In the genomic region with DNA sequence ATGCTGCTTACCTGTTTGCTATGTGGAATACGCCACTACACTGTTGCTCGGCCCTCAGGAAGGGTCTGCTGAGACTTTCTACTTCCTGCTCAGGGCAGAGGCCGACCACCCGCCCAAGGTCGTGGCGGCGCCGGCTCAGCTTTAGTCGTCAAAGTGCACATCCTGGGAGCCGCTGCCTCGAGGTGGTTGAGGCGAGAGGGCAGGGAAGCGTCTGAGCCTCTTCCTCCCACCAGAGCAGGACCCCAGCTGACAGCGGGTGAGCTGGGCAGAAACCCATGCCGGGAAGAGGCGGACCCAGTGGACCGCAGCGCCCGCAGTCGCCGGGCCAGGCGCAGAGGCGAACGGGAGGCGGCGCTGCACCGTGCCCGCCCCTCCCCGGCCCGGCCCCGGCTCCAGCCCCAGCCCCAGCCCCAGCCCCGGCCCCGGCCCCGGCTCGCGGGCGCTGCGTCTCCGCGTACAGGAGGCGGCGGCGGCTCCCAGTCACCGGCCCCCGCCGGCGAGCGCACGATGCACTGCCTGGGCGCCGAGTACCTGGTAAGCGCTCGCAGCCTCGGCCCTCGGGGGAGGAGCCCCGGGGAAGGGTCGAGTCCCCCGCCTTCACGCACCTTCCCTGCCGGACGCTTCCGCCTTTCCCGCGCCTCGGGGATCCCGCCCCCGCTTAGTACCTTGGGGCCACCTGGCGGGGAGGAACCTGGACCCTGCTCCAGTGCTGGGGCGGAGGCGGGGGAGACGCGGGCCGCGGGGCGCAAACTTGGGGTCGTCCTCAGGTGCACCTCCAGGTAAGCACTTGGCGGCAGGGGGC, we compare ENCODE assay signal across 2 cellular contexts.
TF ChIP-seq lines count a peak whose summit lies in the region.

A gene with protein sequence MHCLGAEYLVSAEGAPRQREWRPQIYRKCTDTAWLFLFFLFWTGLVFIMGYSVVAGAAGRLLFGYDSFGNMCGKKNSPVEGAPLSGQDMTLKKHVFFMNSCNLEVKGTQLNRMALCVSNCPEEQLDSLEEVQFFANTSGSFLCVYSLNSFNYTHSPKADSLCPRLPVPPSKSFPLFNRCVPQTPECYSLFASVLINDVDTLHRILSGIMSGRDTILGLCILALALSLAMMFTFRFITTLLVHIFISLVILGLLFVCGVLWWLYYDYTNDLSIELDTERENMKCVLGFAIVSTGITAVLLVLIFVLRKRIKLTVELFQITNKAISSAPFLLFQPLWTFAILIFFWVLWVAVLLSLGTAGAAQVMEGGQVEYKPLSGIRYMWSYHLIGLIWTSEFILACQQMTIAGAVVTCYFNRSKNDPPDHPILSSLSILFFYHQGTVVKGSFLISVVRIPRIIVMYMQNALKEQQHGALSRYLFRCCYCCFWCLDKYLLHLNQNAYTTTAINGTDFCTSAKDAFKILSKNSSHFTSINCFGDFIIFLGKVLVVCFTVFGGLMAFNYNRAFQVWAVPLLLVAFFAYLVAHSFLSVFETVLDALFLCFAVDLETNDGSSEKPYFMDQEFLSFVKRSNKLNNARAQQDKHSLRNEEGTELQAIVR (plus strand): TSS at position 413 of the 802 bp plus-strand sequence. CDS start 95 bp downstream, at position 508.

TF ChIP-seq in GM12891, 5 proteins besides CTCF, POLR2A, EP300 and RAD21:
- TF ChIP-seq POLR2AphosphoS5 (IDR thresholded peaks at IDR 0.05; ENCODE audit: low read depth, low read length), result no peak
- no peak for TF ChIP-seq PAX5 (IDR thresholded peaks at IDR 0.05; ENCODE audit: insufficient read depth, low read length, severe bottlenecking)
- no peak for TF ChIP-seq TAF1 (IDR thresholded peaks at IDR 0.05; ENCODE audit: low read depth, low read length)
- no peak for TF ChIP-seq POU2F2 (IDR thresholded peaks at IDR 0.05; ENCODE audit: low read depth, low read length)
- no peak for TF ChIP-seq SPI1 (IDR thresholded peaks at IDR 0.05; ENCODE audit: low read depth, low read length)

TF ChIP-seq in K562, 482 proteins besides CTCF, POLR2A, EP300 and RAD21:
- TF ChIP-seq, protein P1, sequence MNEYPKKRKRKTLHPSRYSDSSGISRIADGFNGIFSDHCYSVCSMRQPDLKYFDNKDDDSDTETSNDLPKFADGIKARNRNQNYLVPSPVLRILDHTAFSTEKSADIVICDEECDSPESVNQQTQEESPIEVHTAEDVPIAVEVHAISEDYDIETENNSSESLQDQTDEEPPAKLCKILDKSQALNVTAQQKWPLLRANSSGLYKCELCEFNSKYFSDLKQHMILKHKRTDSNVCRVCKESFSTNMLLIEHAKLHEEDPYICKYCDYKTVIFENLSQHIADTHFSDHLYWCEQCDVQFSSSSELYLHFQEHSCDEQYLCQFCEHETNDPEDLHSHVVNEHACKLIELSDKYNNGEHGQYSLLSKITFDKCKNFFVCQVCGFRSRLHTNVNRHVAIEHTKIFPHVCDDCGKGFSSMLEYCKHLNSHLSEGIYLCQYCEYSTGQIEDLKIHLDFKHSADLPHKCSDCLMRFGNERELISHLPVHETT (CRISPR knock-in tag; conservative IDR thresholded peaks at IDR 0.05 in 1 of 2, IDR thresholded peaks at IDR 0.05 in 1 of 2), result no peak
- TF ChIP-seq SRSF3 (IDR thresholded peaks at IDR 0.05; ENCODE audit: insufficient read depth, low read length) (no peak), MYNN (IDR thresholded peaks at IDR 0.05) (no peak), MYNN (CRISPR knock-in tag; IDR thresholded peaks at IDR 0.05) (no peak), ZNF197 (CRISPR knock-in tag; IDR thresholded peaks at IDR 0.05; ENCODE audit: low read depth) (no peak), RBFOX2 (IDR thresholded peaks at IDR 0.05; ENCODE audit: low read depth, low read length) (no peak), POLR2G (IDR thresholded peaks at IDR 0.05; ENCODE audit: low read depth, low read length) (no peak)
